10 cellular contexts compared by ENCODE assay signal in the genomic region with DNA sequence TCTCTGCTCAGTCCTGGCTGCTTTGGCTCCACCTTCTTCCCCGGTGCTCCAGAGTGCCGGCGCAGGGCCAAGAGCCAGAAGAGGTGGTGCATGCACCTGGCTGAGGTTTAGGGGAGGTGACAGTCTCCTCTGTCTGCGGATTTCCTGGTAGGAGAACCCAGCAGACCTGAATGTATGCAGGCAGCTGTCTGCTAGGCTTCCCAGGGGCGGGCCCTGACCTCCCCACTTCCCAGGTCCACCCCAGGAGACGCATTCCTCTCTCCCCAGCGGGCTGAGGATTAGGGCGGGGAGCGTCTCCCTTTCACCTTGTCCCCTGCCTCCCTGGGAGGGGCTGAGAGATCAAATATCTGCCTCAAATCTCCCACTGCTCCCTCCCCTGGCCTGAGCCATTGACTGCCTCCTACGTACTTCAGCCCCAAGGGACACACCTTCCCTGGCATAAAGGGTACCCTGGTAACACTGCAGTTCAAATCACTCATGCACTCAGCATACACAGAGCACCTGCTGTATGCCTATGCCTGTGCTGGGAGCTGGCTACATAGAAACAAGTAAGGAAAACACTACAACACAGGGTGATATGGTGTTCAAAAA. TPM values are rescaled to one million over a fixed set of nuclear protein-coding genes. Genes with fewer than 3 reads are reported as not detected.
DNase-seq lines count a peak whose midpoint lies in the region; ATAC-seq and TF ChIP-seq lines count a peak whose summit lies in the region.
"Had no signal": no experiment of that assay in that cellular context is flagged by ENCODE, and none has a peak within 500 bp of the region (broad histone marks: within the 10 kb centered on the region; RNA-seq: fewer than 3 reads in every experiment).

No MANE protein-coding gene starts in this region.

- peak; percentile 93 for DNase-seq in NCI-H345 (lab: John Stamatoyannopoulos, UW)
- peak; percentile 90 for DNase-seq in stomach
- DNase-seq in superior temporal gyrus (ENCODE audit: extremely low spot score): no peak
- no peak for DNase-seq in HCEC 1CT

- no peak for ATAC-seq in HG02642 (IDR thresholded peaks at IDR 0.05; ENCODE audit: poor library complexity, unreplicated experiment)
- ATAC-seq: Panc1 had no signal

- H3K27ac ChIP-seq in HUES64 (ENCODE audit: low read depth, low read length): no peak overlapping the region; the same call in 1 of the 2 replicates
- H3K27ac ChIP-seq in esophagus (ENCODE audit: low read depth in 2 of 2, low read length in 1 of 2): peak overlapping the region; percentile 59 to 71
- peak overlapping the region in 3 of 5 donors; percentile 19 to 46 (median 37) for H3K27ac ChIP-seq in stomach
- H3K27ac ChIP-seq: ascending aorta had no signal

- no peak for TF ChIP-seq POLR2A in stomach (IDR thresholded peaks at IDR 0.05)

- WGBS in HUES64: under 1% methylated on average over 10 of the region's 10 CpGs
- WGBS in esophagus, 2 donors: 10 to 13% methylated on average over 9 to 10 of the region's 10 CpGs
- WGBS in stomach, 5 donors: 5 to 27% (median 9%) methylated on average over 9 to 10 of the region's 10 CpGs

- H3K36me3 ChIP-seq in HUES64 (ENCODE audit: insufficient read depth, low read length) (no peaks in the 10 kb centered on the region), esophagus (ENCODE audit: control insufficient read depth in 2 of 2, insufficient read depth in 2 of 2, low read length in 1 of 2) (no peaks in the 10 kb centered on the region), stomach (no peaks in the 10 kb centered on the region)
- H3K36me3 ChIP-seq: ascending aorta had no signal

- H3K27me3 ChIP-seq in HUES64 (ENCODE audit: insufficient read depth, low read length) (peaks cover 66% of the 10 kb centered on the region), esophagus (ENCODE audit: control insufficient read depth in 1 of 2, insufficient read depth in 2 of 2, low read length in 2 of 2) (no peaks in the 10 kb centered on the region), stomach (peaks cover 0 to 35% (median 0%) of the 10 kb centered on the region in 3 donors)
- H3K27me3 ChIP-seq: ascending aorta had no signal

- no peak for TF ChIP-seq CTCF in stomach (IDR thresholded peaks at IDR 0.05)

- H3K4me3 ChIP-seq in HUES64 (ENCODE audit: low read length) (peak overlapping the region; percentile 17), esophagus (ENCODE audit: low read depth in 1 of 2, low read length in 2 of 2) (no peak overlapping the region), stomach (peak overlapping the region in 1 of 4 donors; percentile 16)
- H3K4me3 ChIP-seq: ascending aorta had no signal

- no peaks in the 10 kb centered on the region for H3K9me3 ChIP-seq in HUES64 (ENCODE audit: insufficient read depth, low read depth, low read length)
- no peaks in the 10 kb centered on the region for H3K9me3 ChIP-seq in esophagus (ENCODE audit: control insufficient read depth in 2 of 2, insufficient read depth in 1 of 2, low read depth in 1 of 2, low read length in 1 of 2)
- no peaks in the 10 kb centered on the region for H3K9me3 ChIP-seq in stomach
- H3K9me3 ChIP-seq: ascending aorta had no signal

- peaks cover 32% of the 10 kb centered on the region for H3K4me1 ChIP-seq in HUES64 (ENCODE audit: insufficient read depth, low read length)
- H3K4me1 ChIP-seq in esophagus (ENCODE audit: control insufficient read depth in 2 of 2, insufficient read depth in 2 of 2, low read length in 1 of 2): peaks cover 0 to 5% of the 10 kb centered on the region in 2 donors
- H3K4me1 ChIP-seq in stomach: peaks cover 2 to 18% (median 8%) of the 10 kb centered on the region in 4 donors
- H3K4me1 ChIP-seq: ascending aorta had no signal

- no peak for TF ChIP-seq EP300 in stomach (IDR thresholded peaks at IDR 0.05)

- intact Hi-C loops in stomach (cut with DNase I; ENCODE audit: low total_unique reads): no loop called here

- H3K9ac ChIP-seq in HUES64 (ENCODE audit: low read depth, low read length): no peak overlapping the region

RNA-seq across cellular contexts. Expression of a gene that starts 27.5 kb away (rescaled TPM):
- 0.50 TPM for polyA plus RNA-seq in HUES64 (2013, experiment 1 of 2)
- 0.70 TPM for polyA plus RNA-seq in HUES64 (2013, experiment 2 of 2)
- under 1 TPM in 1 of 2 donors, not detected in 1; 0.01 TPM for polyA plus RNA-seq in esophagus
- total RNA-seq in stomach: not detected
- not detected for polyA plus RNA-seq in stomach
- total RNA-seq: ascending aorta, fibroblast of villous mesenchyme had no signal

RNA-seq across cellular contexts. Expression of a gene that starts 34.3 kb away (rescaled TPM):
- not detected for polyA plus RNA-seq in HUES64 (2013, experiment 1 of 2)
- not detected for polyA plus RNA-seq in HUES64 (2013, experiment 2 of 2)
- polyA plus RNA-seq in esophagus (not detected), stomach (not detected)
- total RNA-seq in stomach: not detected
- total RNA-seq: ascending aorta, fibroblast of villous mesenchyme had no signal

Comparison
In these comparisons a context has a peak if more than half of its experiments do, and no peak if none do; other contexts are left out.
1. DNase-seq: peak in NCI-H345 (single experiment) and stomach (single experiment); none in superior temporal gyrus (single experiment) and HCEC 1CT (single experiment).